Comparison of ENCODE assay signal across 18 cellular contexts in the genomic region with DNA sequence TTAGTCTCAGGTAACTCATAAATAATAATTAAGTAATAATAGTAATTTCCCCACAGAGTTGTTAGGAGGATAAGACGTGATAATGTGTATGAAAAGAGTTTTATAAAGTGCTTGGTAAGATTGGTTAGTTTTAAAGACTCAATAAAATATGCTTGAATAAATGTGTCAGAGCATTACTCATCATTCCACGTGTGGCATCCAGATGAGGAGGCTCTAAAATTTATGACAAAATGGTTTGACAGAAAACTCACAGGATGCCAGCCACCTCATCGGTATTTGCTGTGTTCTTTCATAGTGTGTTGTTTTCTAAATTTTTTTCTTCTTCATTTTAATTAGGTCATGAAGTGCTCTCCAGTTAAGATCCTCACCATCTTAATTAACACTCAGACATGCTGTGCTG. TPM values are rescaled to one million over a fixed set of nuclear protein-coding genes. Genes with fewer than 3 reads are reported as not detected.
A peak's percentile ranks its signal among the peaks of the same experiment; 100 is the strongest.
DNase-seq lines count a peak whose midpoint lies in the region; ATAC-seq and TF ChIP-seq lines count a peak whose summit lies in the region.
"Had no signal": no experiment of that assay in that cellular context is flagged by ENCODE, and none has a peak within 500 bp of the region (broad histone marks: within the 10 kb centered on the region; RNA-seq: fewer than 3 reads in every experiment).

No MANE protein-coding gene starts in this region.

- peaks cover 0 to 2% of the 10 kb centered on the region in 2 donors for H3K36me3 Mint-ChIP-seq in activated T-cell treated with anti-CD3 and anti-CD28 coated beads, Interleukin-2, amount 50 U/mL, for 72 hours (ENCODE audit: insufficient read depth in 2 of 2)
- H3K36me3 Mint-ChIP-seq: CD14-positive monocyte had no signal

- no peak overlapping the region for H3K27ac ChIP-seq in RWPE1
- H3K27ac ChIP-seq in tibial artery: no peak overlapping the region
- H3K27ac ChIP-seq: Peyer's patch had no signal

- CTCF ChIA-PET in RWPE1 (lab: Yijun Ruan, JAX): no interaction called here

- no peaks in the 10 kb centered on the region for H3K27me3 ChIP-seq in tibial artery
- H3K27me3 ChIP-seq: Peyer's patch had no signal

- POLR2A ChIA-PET in RWPE1 (lab: Yijun Ruan, JAX; ENCODE audit: low non-redundant PET): no interaction called here

- intact Hi-C loops in tibial artery (cut with DNase I; ENCODE audit: low total_unique reads) (no loop called here), left colon (cut with DNase I, micrococcal nuclease) (no loop called here)

- ATAC-seq in left colon: no peak
- no peak for ATAC-seq in activated T-cell treated with anti-CD3 and anti-CD28 coated beads, Interleukin-2, amount 50 U/mL, for 72 hours (replicated peaks in 1 of 2)
- ATAC-seq: SK-N-SH treated with all-trans-retinoic acid at 6 μM for 48 hours had no signal

- DNase-seq in AG08395 (ENCODE audit: low spot score) (peak; percentile 52), GM04503 (ENCODE audit: low read depth) (peak; percentile 10), RWPE1 (ENCODE audit: low spot score) (peak; percentile 32), foreskin fibroblast (peak; percentile 13 to 35), NCI-H82 treated with DMSO at 0.1 percent for 48 hours (lab: John Stamatoyannopoulos, UW; ENCODE audit: unreplicated experiment) (no peak), tibial artery (no peak), left colon (no peak)
- DNase-seq in activated T-cell treated with anti-CD3 and anti-CD28 coated beads, Interleukin-2, amount 50 U/mL, for 72 hours: no peak
- DNase-seq: AML-193, HFFc6, IMR-90, Karpas-422, NCI-H187, NCI-H226, NCI-H524 treated with DMSO at 0.1 percent for 48 hours, Peyer's patch had no signal

- no peaks in the 10 kb centered on the region for H3K36me3 ChIP-seq in tibial artery
- H3K36me3 ChIP-seq: Peyer's patch had no signal

- H3K4me1 Mint-ChIP-seq in activated T-cell treated with anti-CD3 and anti-CD28 coated beads, Interleukin-2, amount 50 U/mL, for 72 hours (ENCODE audit: low read depth): no peaks in the 10 kb centered on the region
- H3K4me1 Mint-ChIP-seq: CD14-positive monocyte had no signal

- TF ChIP-seq CTCF in RWPE1 (conservative IDR thresholded peaks at IDR 0.05; ENCODE audit: low read depth) (no peak), foreskin fibroblast (IDR thresholded peaks at IDR 0.05; ENCODE audit: low read depth, low read length) (no peak), tibial artery (IDR thresholded peaks at IDR 0.05) (no peak)

- H3K27me3 Mint-ChIP-seq in activated T-cell treated with anti-CD3 and anti-CD28 coated beads, Interleukin-2, amount 50 U/mL, for 72 hours (ENCODE audit: low read depth): no peaks in the 10 kb centered on the region

- peaks cover 4 to 13% of the 10 kb centered on the region in 2 donors for H3K9me3 Mint-ChIP-seq in activated T-cell treated with anti-CD3 and anti-CD28 coated beads, Interleukin-2, amount 50 U/mL, for 72 hours
- H3K9me3 Mint-ChIP-seq: HFFc6 had no signal

- no peaks in the 10 kb centered on the region for H3K4me1 ChIP-seq in tibial artery
- H3K4me1 ChIP-seq: Peyer's patch had no signal

- no peaks in the 10 kb centered on the region for H3K9me3 ChIP-seq in tibial artery
- H3K9me3 ChIP-seq: Peyer's patch had no signal

- no peak overlapping the region for H3K27ac Mint-ChIP-seq in activated T-cell treated with anti-CD3 and anti-CD28 coated beads, Interleukin-2, amount 50 U/mL, for 72 hours
- H3K27ac Mint-ChIP-seq: CD14-positive monocyte, HFFc6 had no signal

- no peak overlapping the region for H3K4me3 Mint-ChIP-seq in activated T-cell treated with anti-CD3 and anti-CD28 coated beads, Interleukin-2, amount 50 U/mL, for 72 hours
- H3K4me3 Mint-ChIP-seq: CD14-positive monocyte, HFFc6 had no signal

- H3K4me3 ChIP-seq in foreskin fibroblast (ENCODE audit: low read depth in 1 of 2, low read length in 2 of 2) (no peak overlapping the region), tibial artery (no peak overlapping the region)
- H3K4me3 ChIP-seq: Peyer's patch had no signal

RNA-seq across cellular contexts. Expression of a gene that starts 19.1 kb away (rescaled TPM):
- total RNA-seq in left colon: not detected
- total RNA-seq in activated T-cell treated with anti-CD3 and anti-CD28 coated beads, Interleukin-2, amount 50 U/mL, for 72 hours: not detected
- total RNA-seq: HFFc6, IMR-90, Peyer's patch had no signal

Comparison
In these comparisons a context has a peak if more than half of its experiments do, and no peak if none do; other contexts are left out.
1. DNase-seq: peak in AG08395 (single experiment), GM04503 (single experiment), RWPE1 (single experiment) and foreskin fibroblast (2 of 2); none in NCI-H82 treated with DMSO at 0.1 percent for 48 hours (single experiment), tibial artery (0 of 2), left colon (0 of 2) and activated T-cell treated with anti-CD3 and anti-CD28 coated beads, Interleukin-2, amount 50 U/mL, for 72 hours (0 of 2).